In genomic region chr16:50371036-50371716, GRCh38 we compare ENCODE assay signal across 1 cellular context.
TF ChIP-seq lines count a peak whose summit lies in the region.

No MANE protein-coding gene starts in this region.

TF ChIP-seq in HepG2, 621 proteins besides CTCF, POLR2A, EP300 and RAD21 (continued from another document):
- TF ChIP-seq EHMT2 (IDR thresholded peaks at IDR 0.05; ENCODE audit: borderline replicate concordance, low read depth, low read length) (no peak), ZNF775 (CRISPR knock-in tag; IDR thresholded peaks at IDR 0.05; ENCODE audit: borderline replicate concordance) (no peak), ATM (IDR thresholded peaks at IDR 0.05; ENCODE audit: borderline replicate concordance) (no peak), ZNF556 (CRISPR knock-in tag; IDR thresholded peaks at IDR 0.05; ENCODE audit: borderline replicate concordance) (no peak), MYPOP (CRISPR knock-in tag; IDR thresholded peaks at IDR 0.05) (no peak), RBM22 (optimal IDR thresholded peaks at IDR 0.05; ENCODE audit: low read length) (no peak), RBAK (CRISPR knock-in tag; IDR thresholded peaks at IDR 0.05) (no peak), ZNF891 (CRISPR knock-in tag; IDR thresholded peaks at IDR 0.05) (no peak)
